8 cellular contexts compared by ENCODE assay signal in genomic region chr1:206935491-206936067, GRCh38. TPM values are rescaled to one million over a fixed set of nuclear protein-coding genes. Genes with fewer than 3 reads are reported as not detected.
A peak's percentile ranks its signal among the peaks of the same experiment; 100 is the strongest.
DNase-seq lines count a peak whose midpoint lies in the region; ATAC-seq, FAIRE-seq and TF ChIP-seq lines count a peak whose summit lies in the region.

No MANE protein-coding gene starts in this region.

- H3K27me3 ChIP-seq in CD8-positive, alpha-beta memory T cell (ENCODE audit: insufficient read depth, low read length, poor library complexity, severe bottlenecking), result no peaks in the 10 kb centered on the region
- H3K27me3 ChIP-seq in HL-60 (ENCODE audit: insufficient read depth, poor library complexity, severe bottlenecking), result no peaks in the 10 kb centered on the region
- no peaks in the 10 kb centered on the region for H3K27me3 ChIP-seq in small intestine (ENCODE audit: control insufficient read depth in 2 of 2, insufficient read depth in 2 of 2, low read length in 2 of 2)

- DNase-seq in CD8-positive, alpha-beta memory T cell, result peak in 3 of 5 donors; percentile 13 to 49 (median 18)
- peak in 1 of 2 experiments; percentile 42 for DNase-seq in HL-60 (ENCODE audit: low read depth in 1 of 2, low spot score in 1 of 2)
- peak; percentile 48 for DNase-seq in activated CD4-positive, CD25-positive, alpha-beta regulatory T cell treated with anti-CD3 and anti-CD28 coated beads, Interleukin-2, amount 50 U/mL, for 72 hours
- DNase-seq in fibroblast of pulmonary artery (ENCODE audit: low read depth), result peak; percentile 28
- peak; percentile 48 for DNase-seq in small intestine

- ATAC-seq in GM21526 (IDR thresholded peaks at IDR 0.05; ENCODE audit: low FRiP score, unreplicated experiment) (no peak), HG02588 (IDR thresholded peaks at IDR 0.05; ENCODE audit: unreplicated experiment) (no peak), HG02623 (IDR thresholded peaks at IDR 0.05; ENCODE audit: unreplicated experiment) (no peak)

- H3K9me3 Mint-ChIP-seq in CD8-positive, alpha-beta memory T cell, result no peaks in the 10 kb centered on the region

- H3K4me3 Mint-ChIP-seq in CD8-positive, alpha-beta memory T cell, result no peak overlapping the region

- no peaks in the 10 kb centered on the region for H3K36me3 Mint-ChIP-seq in CD8-positive, alpha-beta memory T cell

- peaks cover 16% of the 10 kb centered on the region for H3K4me1 ChIP-seq in CD8-positive, alpha-beta memory T cell (ENCODE audit: insufficient read depth, low read length)
- peaks cover 0 to under 1% of the 10 kb centered on the region in 2 donors for H3K4me1 ChIP-seq in small intestine (ENCODE audit: control insufficient read depth in 2 of 2, insufficient read depth in 1 of 2, low read depth in 1 of 2, low read length in 1 of 2)

- peaks cover 18 to 25% (median 24%) of the 10 kb centered on the region in 3 donors for H3K4me1 Mint-ChIP-seq in CD8-positive, alpha-beta memory T cell

- POLR2A ChIA-PET in CD8-positive, alpha-beta memory T cell (lab: Charles Lee), result interaction anchor here (0.6 to 1.7 kb wide), 3 partner anchors 9 to 14 kb away, joined by 3 to 5 read pairs (median 4); partner anchors contain the start of gene FCMR

- H3K36me3 ChIP-seq in CD8-positive, alpha-beta memory T cell (ENCODE audit: insufficient read depth, low read length), result no peaks in the 10 kb centered on the region
- H3K36me3 ChIP-seq in small intestine (ENCODE audit: control insufficient read depth in 2 of 2, insufficient read depth in 2 of 2, low read length in 2 of 2), result peaks cover 5 to 8% of the 10 kb centered on the region in 2 donors

- H3K27ac ChIP-seq in CD8-positive, alpha-beta memory T cell (ENCODE audit: low read depth, low read length), result no peak overlapping the region
- H3K27ac ChIP-seq in HL-60 (replicated peaks) (no peak overlapping the region), small intestine (ENCODE audit: low read depth in 1 of 2, low read length in 1 of 2) (peak overlapping the region; percentile 3 to 17)

- CTCF ChIA-PET in CD8-positive, alpha-beta memory T cell (lab: Charles Lee), result interaction anchor here (1.2 to 3.0 kb wide), 8 partner anchors 10 to 201 kb away, joined by 3 to 16 read pairs (median 6); no protein-coding TSS in a partner anchor

- no peak overlapping the region for H3K4me3 ChIP-seq in CD8-positive, alpha-beta memory T cell (ENCODE audit: low read length)
- H3K4me3 ChIP-seq in HL-60 (replicated peaks; ENCODE audit: insufficient read depth, low read length) (no peak overlapping the region), fibroblast of pulmonary artery (replicated peaks; ENCODE audit: low read depth, low read length) (no peak overlapping the region), small intestine (ENCODE audit: low read depth in 1 of 2, low read length in 2 of 2) (no peak overlapping the region)

- TF ChIP-seq CTCF in HL-60 (IDR thresholded peaks at IDR 0.05; ENCODE audit: insufficient read depth, low read length), result peak; percentile 59
- TF ChIP-seq CTCF in fibroblast of pulmonary artery (IDR thresholded peaks at IDR 0.05; ENCODE audit: low read length, missing control alignments), result peak; percentile 47

- H3K9me3 ChIP-seq in CD8-positive, alpha-beta memory T cell (ENCODE audit: low read length), result no peaks in the 10 kb centered on the region
- H3K9me3 ChIP-seq in small intestine (ENCODE audit: control insufficient read depth, low read depth), result no peaks in the 10 kb centered on the region

- H3K27ac Mint-ChIP-seq in CD8-positive, alpha-beta memory T cell, result no peak overlapping the region

- no peak for FAIRE-seq in small intestine (lab: Jason Lieb, UNC)

- peaks cover 0 to 4% of the 10 kb centered on the region in 2 donors for H3K27me3 Mint-ChIP-seq in CD8-positive, alpha-beta memory T cell

- 40 to 56% (median 40%) methylated on average over 19 of the region's 19 CpGs for WGBS in small intestine, 3 donors

RNA-seq across cellular contexts. Expression of gene PIGR, which starts 10.7 kb away (rescaled TPM):
- under 1 TPM; 0.04 to 0.33 TPM for total RNA-seq in CD8-positive, alpha-beta memory T cell
- not detected for polyA plus RNA-seq in CD8-positive, alpha-beta memory T cell
- 1,000 to 10,000 TPM in 1 of 3 donors, 100 to 1,000 TPM in 2; 381 to 3,013 (median 616) TPM for polyA plus RNA-seq in small intestine

RNA-seq across cellular contexts. Expression of gene FCMR, which starts 13.8 kb away (rescaled TPM):
- total RNA-seq in CD8-positive, alpha-beta memory T cell, result 10 to 100 TPM; 75.1 to 75.6 TPM
- polyA plus RNA-seq in CD8-positive, alpha-beta memory T cell, result 574 TPM
- polyA plus RNA-seq in small intestine, result 1 to 10 TPM; 1.1 to 6.9 (median 2.4) TPM

RNA-seq across cellular contexts. Expression of gene FCAMR, which starts 34.7 kb away (rescaled TPM):
- total RNA-seq in CD8-positive, alpha-beta memory T cell, result not detected
- polyA plus RNA-seq in CD8-positive, alpha-beta memory T cell, result not detected
- polyA plus RNA-seq in small intestine, result 1 to 10 TPM in 1 of 3 donors, under 1 TPM in 2; 0.54 to 4.5 (median 0.67) TPM

RNA-seq across cellular contexts. Expression of gene IL24, which starts 38.3 kb away (rescaled TPM):
- total RNA-seq in CD8-positive, alpha-beta memory T cell, result 1 to 10 TPM; 2.0 to 2.9 TPM
- 22.5 TPM for polyA plus RNA-seq in CD8-positive, alpha-beta memory T cell
- polyA plus RNA-seq in small intestine, result under 1 TPM in 1 of 3 donors, not detected in 2; 0.24 TPM

Comparison
In these comparisons a context has a peak if more than half of its experiments do, and no peak if none do; other contexts are left out.
1. H3K27ac ChIP-seq: peak in small intestine (2 of 2); none in CD8-positive, alpha-beta memory T cell (single experiment) and HL-60 (single experiment).
2. RNA of gene PIGR, which starts 10.7 kb away (polyA plus RNA-seq): 381 to 3,013 TPM in small intestine; not detected in CD8-positive, alpha-beta memory T cell (single experiment); every median in the first group is over 100 times any median in the second.
3. RNA of gene FCMR, which starts 13.8 kb away (polyA plus RNA-seq): 574 TPM in CD8-positive, alpha-beta memory T cell (single experiment); 1.1 to 6.9 TPM in small intestine; every median in the first group is over 10 times any median in the second.